ENCODE assay signal across 1 cellular context in the genomic region with DNA sequence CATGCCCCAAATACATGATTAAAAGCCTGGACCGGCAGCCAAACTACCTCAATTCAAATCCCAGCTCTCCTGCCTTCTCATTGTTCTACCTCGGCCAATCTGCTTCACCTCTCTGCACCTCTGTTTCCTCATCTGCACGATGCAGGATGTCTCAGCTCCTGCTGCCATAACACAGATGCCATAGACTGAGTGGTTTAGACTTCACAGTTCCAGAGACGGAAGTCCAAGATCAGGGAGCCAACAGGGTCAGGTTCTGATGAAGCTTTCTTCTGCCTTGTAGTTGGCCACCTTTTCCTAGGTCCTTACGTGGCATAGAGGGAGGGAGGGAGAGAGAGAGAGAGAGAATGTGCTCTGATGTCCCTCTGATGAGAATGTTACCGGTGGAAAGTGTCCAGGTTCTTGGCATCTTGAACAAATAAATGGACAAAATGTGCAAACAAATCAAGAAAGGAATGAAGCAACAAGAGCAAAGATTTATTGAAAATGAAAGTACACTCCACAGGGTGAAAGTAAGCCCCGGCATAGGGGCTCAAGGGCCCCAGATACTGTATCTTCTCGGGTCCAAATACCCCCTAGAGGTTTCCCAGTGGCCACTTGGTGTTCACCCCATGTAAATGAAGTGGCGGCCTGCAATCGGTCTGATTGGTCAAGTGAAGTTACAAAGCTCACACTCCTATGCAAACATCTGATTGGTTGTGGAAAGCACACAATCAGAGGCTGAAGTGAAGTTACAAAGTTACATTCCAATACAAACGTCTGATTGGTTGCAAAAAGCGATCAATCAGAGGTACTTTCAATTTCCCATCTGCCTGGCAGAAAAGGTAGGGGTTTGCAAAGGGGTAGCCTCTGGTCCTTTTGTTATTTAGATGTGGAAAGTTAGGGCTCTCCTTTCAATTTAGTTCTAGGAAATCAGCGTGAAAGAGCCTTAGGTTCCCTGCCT.
A peak's percentile ranks its signal among the peaks of the same experiment; 100 is the strongest.
TF ChIP-seq lines count a peak whose summit lies in the region.

No MANE protein-coding gene starts in this region.

TF ChIP-seq in HepG2, 621 proteins besides CTCF, POLR2A, EP300 and RAD21 (continued from another document and continues in another):
- TF ChIP-seq MAFF (IDR thresholded peaks at IDR 0.05; ENCODE audit: low read depth, low read length) (no peak), TMF1 (CRISPR knock-in tag; IDR thresholded peaks at IDR 0.05; ENCODE audit: low read depth) (no peak), GABPB1 (CRISPR knock-in tag; IDR thresholded peaks at IDR 0.05) (no peak; the same call in 1 of the 2 replicates), ZBTB44 (CRISPR knock-in tag; IDR thresholded peaks at IDR 0.05) (no peak), CHD2 (IDR thresholded peaks at IDR 0.05; ENCODE audit: low read depth, low read length) (no peak), IKZF4 (CRISPR knock-in tag; IDR thresholded peaks at IDR 0.05; ENCODE audit: borderline replicate concordance, low read depth, not compliant biosample characterization) (no peak), NFE2 (CRISPR knock-in tag; IDR thresholded peaks at IDR 0.05) (no peak), ZNF136 (CRISPR knock-in tag; IDR thresholded peaks at IDR 0.05; ENCODE audit: low read depth) (no peak), NFYB (CRISPR knock-in tag; IDR thresholded peaks at IDR 0.05) (peak; percentile 75), ZNF652 (CRISPR knock-in tag; IDR thresholded peaks at IDR 0.05; ENCODE audit: borderline replicate concordance, low read depth) (no peak), SRSF4 (IDR thresholded peaks at IDR 0.05; ENCODE audit: low read depth, low read length, poor library complexity, severe bottlenecking) (no peak), NR3C1 (CRISPR knock-in tag; IDR thresholded peaks at IDR 0.05) (no peak), TRIM22 (IDR thresholded peaks at IDR 0.05) (no peak), SATB2 (CRISPR knock-in tag; IDR thresholded peaks at IDR 0.05) (no peak), CREBL2 (CRISPR knock-in tag; IDR thresholded peaks at IDR 0.05; ENCODE audit: borderline replicate concordance) (no peak), ARNTL (CRISPR knock-in tag; IDR thresholded peaks at IDR 0.05) (no peak), SAP130 (CRISPR knock-in tag; IDR thresholded peaks at IDR 0.05; ENCODE audit: low read depth) (no peak; the same call in 1 of the 2 replicates), ZNF83 (CRISPR knock-in tag; IDR thresholded peaks at IDR 0.05; ENCODE audit: borderline replicate concordance) (no peak)
- TF ChIP-seq, protein P1, sequence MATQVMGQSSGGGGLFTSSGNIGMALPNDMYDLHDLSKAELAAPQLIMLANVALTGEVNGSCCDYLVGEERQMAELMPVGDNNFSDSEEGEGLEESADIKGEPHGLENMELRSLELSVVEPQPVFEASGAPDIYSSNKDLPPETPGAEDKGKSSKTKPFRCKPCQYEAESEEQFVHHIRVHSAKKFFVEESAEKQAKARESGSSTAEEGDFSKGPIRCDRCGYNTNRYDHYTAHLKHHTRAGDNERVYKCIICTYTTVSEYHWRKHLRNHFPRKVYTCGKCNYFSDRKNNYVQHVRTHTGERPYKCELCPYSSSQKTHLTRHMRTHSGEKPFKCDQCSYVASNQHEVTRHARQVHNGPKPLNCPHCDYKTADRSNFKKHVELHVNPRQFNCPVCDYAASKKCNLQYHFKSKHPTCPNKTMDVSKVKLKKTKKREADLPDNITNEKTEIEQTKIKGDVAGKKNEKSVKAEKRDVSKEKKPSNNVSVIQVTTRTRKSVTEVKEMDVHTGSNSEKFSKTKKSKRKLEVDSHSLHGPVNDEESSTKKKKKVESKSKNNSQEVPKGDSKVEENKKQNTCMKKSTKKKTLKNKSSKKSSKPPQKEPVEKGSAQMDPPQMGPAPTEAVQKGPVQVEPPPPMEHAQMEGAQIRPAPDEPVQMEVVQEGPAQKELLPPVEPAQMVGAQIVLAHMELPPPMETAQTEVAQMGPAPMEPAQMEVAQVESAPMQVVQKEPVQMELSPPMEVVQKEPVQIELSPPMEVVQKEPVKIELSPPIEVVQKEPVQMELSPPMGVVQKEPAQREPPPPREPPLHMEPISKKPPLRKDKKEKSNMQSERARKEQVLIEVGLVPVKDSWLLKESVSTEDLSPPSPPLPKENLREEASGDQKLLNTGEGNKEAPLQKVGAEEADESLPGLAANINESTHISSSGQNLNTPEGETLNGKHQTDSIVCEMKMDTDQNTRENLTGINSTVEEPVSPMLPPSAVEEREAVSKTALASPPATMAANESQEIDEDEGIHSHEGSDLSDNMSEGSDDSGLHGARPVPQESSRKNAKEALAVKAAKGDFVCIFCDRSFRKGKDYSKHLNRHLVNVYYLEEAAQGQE (IDR thresholded peaks at IDR 0.05; ENCODE audit: borderline replicate concordance in 1 of 2, low read depth in 1 of 2, low read length in 2 of 2) = no peak
- TF ChIP-seq, protein P2, sequence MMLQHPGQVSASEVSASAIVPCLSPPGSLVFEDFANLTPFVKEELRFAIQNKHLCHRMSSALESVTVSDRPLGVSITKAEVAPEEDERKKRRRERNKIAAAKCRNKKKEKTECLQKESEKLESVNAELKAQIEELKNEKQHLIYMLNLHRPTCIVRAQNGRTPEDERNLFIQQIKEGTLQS (CRISPR knock-in tag; IDR thresholded peaks at IDR 0.05) = no peak
- TF ChIP-seq, protein P3, sequence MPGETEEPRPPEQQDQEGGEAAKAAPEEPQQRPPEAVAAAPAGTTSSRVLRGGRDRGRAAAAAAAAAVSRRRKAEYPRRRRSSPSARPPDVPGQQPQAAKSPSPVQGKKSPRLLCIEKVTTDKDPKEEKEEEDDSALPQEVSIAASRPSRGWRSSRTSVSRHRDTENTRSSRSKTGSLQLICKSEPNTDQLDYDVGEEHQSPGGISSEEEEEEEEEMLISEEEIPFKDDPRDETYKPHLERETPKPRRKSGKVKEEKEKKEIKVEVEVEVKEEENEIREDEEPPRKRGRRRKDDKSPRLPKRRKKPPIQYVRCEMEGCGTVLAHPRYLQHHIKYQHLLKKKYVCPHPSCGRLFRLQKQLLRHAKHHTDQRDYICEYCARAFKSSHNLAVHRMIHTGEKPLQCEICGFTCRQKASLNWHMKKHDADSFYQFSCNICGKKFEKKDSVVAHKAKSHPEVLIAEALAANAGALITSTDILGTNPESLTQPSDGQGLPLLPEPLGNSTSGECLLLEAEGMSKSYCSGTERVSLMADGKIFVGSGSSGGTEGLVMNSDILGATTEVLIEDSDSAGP (CRISPR knock-in tag; IDR thresholded peaks at IDR 0.05; ENCODE audit: borderline replicate concordance) = peak; percentile 69; the same call in 1 of the 2 replicates
- TF ChIP-seq, protein P4, sequence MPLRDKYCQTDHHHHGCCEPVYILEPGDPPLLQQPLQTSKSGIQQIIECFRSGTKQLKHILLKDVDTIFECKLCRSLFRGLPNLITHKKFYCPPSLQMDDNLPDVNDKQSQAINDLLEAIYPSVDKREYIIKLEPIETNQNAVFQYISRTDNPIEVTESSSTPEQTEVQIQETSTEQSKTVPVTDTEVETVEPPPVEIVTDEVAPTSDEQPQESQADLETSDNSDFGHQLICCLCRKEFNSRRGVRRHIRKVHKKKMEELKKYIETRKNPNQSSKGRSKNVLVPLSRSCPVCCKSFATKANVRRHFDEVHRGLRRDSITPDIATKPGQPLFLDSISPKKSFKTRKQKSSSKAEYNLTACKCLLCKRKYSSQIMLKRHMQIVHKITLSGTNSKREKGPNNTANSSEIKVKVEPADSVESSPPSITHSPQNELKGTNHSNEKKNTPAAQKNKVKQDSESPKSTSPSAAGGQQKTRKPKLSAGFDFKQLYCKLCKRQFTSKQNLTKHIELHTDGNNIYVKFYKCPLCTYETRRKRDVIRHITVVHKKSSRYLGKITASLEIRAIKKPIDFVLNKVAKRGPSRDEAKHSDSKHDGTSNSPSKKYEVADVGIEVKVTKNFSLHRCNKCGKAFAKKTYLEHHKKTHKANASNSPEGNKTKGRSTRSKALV (CRISPR knock-in tag; IDR thresholded peaks at IDR 0.05) = no peak
- TF ChIP-seq, protein P5, sequence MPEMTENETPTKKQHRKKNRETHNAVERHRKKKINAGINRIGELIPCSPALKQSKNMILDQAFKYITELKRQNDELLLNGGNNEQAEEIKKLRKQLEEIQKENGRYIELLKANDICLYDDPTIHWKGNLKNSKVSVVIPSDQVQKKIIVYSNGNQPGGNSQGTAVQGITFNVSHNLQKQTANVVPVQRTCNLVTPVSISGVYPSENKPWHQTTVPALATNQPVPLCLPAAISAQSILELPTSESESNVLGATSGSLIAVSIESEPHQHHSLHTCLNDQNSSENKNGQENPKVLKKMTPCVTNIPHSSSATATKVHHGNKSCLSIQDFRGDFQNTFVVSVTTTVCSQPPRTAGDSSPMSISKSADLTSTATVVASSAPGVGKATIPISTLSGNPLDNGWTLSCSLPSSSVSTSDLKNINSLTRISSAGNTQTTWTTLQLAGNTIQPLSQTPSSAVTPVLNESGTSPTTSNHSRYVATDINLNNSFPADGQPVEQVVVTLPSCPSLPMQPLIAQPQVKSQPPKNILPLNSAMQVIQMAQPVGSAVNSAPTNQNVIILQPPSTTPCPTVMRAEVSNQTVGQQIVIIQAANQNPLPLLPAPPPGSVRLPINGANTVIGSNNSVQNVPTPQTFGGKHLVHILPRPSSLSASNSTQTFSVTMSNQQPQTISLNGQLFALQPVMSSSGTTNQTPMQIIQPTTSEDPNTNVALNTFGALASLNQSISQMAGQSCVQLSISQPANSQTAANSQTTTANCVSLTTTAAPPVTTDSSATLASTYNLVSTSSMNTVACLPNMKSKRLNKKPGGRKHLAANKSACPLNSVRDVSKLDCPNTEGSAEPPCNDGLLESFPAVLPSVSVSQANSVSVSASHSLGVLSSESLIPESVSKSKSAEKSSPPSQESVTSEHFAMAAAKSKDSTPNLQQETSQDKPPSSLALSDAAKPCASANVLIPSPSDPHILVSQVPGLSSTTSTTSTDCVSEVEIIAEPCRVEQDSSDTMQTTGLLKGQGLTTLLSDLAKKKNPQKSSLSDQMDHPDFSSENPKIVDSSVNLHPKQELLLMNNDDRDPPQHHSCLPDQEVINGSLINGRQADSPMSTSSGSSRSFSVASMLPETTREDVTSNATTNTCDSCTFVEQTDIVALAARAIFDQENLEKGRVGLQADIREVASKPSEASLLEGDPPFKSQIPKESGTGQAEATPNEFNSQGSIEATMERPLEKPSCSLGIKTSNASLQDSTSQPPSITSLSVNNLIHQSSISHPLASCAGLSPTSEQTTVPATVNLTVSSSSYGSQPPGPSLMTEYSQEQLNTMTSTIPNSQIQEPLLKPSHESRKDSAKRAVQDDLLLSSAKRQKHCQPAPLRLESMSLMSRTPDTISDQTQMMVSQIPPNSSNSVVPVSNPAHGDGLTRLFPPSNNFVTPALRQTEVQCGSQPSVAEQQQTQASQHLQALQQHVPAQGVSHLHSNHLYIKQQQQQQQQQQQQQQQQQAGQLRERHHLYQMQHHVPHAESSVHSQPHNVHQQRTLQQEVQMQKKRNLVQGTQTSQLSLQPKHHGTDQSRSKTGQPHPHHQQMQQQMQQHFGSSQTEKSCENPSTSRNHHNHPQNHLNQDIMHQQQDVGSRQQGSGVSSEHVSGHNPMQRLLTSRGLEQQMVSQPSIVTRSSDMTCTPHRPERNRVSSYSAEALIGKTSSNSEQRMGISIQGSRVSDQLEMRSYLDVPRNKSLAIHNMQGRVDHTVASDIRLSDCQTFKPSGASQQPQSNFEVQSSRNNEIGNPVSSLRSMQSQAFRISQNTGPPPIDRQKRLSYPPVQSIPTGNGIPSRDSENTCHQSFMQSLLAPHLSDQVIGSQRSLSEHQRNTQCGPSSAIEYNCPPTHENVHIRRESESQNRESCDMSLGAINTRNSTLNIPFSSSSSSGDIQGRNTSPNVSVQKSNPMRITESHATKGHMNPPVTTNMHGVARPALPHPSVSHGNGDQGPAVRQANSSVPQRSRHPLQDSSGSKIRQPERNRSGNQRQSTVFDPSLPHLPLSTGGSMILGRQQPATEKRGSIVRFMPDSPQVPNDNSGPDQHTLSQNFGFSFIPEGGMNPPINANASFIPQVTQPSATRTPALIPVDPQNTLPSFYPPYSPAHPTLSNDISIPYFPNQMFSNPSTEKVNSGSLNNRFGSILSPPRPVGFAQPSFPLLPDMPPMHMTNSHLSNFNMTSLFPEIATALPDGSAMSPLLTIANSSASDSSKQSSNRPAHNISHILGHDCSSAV (CRISPR knock-in tag; IDR thresholded peaks at IDR 0.05; ENCODE audit: borderline replicate concordance) = no peak
